Comparison of ENCODE assay signal across 12 cellular contexts in genomic region chr13:100547805-100548204, GRCh38. TPM values are rescaled to one million over a fixed set of nuclear protein-coding genes. Genes with fewer than 3 reads are reported as not detected.
DNase-seq lines count a peak whose midpoint lies in the region; ATAC-seq and TF ChIP-seq lines count a peak whose summit lies in the region.
"Had no signal": no experiment of that assay in that cellular context is flagged by ENCODE, and none has a peak within 500 bp of the region (broad histone marks: within the 10 kb centered on the region; RNA-seq: fewer than 3 reads in every experiment).

No MANE protein-coding gene starts in this region.

- no peaks in the 10 kb centered on the region for H3K9me3 ChIP-seq in mammary epithelial cell (replicated peaks; ENCODE audit: insufficient read depth, low read length)
- no peaks in the 10 kb centered on the region for H3K9me3 ChIP-seq in suprapubic skin

- in situ Hi-C loops in mammary epithelial cell (cut with MboI; ENCODE audit: low sequenced_read_pairs in 2 of 2) = no loop called here

- no peaks in the 10 kb centered on the region for H4K20me1 ChIP-seq in mammary epithelial cell (ENCODE audit: insufficient read depth, low read length)

- H3K27me3 ChIP-seq in mammary epithelial cell (ENCODE audit: insufficient read depth, low read length) = no peaks in the 10 kb centered on the region
- no peaks in the 10 kb centered on the region for H3K27me3 ChIP-seq in layer of hippocampus (ENCODE audit: control insufficient read depth, insufficient read depth, low read length)
- H3K27me3 ChIP-seq in suprapubic skin = no peaks in the 10 kb centered on the region

- no TSS peak for BruUV-seq in mammary epithelial cell (replicated peaks; lab: Mats Ljungman, UMichigan)

- intact Hi-C loops in mammary epithelial cell (cut with micrococcal nuclease) = no loop called here

- TF ChIP-seq CTCF in mammary epithelial cell (conservative IDR thresholded peaks at IDR 0.05 in 1 of 2, IDR thresholded peaks at IDR 0.05 in 1 of 2; ENCODE audit: extremely low read depth in 1 of 2, insufficient read depth in 1 of 2, low read depth in 1 of 2, low read length in 2 of 2) (no peak), suprapubic skin (IDR thresholded peaks at IDR 0.05) (no peak)

- H3K36me3 ChIP-seq in mammary epithelial cell (ENCODE audit: insufficient read depth, low read length) (no peaks in the 10 kb centered on the region), suprapubic skin (no peaks in the 10 kb centered on the region)

- CTCF ChIA-PET in mammary epithelial cell (lab: Charles Lee; ENCODE audit: low non-redundant PET) = no interaction called here

- H3K4me1 ChIP-seq in mammary epithelial cell (ENCODE audit: insufficient read depth, low read length) = peaks cover 3% of the 10 kb centered on the region
- H3K4me1 ChIP-seq in suprapubic skin = peaks cover 44% of the 10 kb centered on the region

- H3K27ac ChIP-seq in mammary epithelial cell (ENCODE audit: insufficient read depth, low read depth, low read length) = no peak overlapping the region
- peak overlapping the region; percentile 53 for H3K27ac ChIP-seq in layer of hippocampus (ENCODE audit: low read depth, low read length)
- H3K27ac ChIP-seq in suprapubic skin = peak overlapping the region; percentile 52

- 5% methylated on average over 6 of the region's 9 CpGs for WGBS in mammary epithelial cell (ENCODE audit: low coverage, missing lambda C conversion rate)
- 32% methylated on average over 9 of the region's 9 CpGs for WGBS in suprapubic skin

- ATAC-seq in GM19463 (IDR thresholded peaks at IDR 0.05; ENCODE audit: unreplicated experiment) = no peak
- ATAC-seq: natural killer cell had no signal

- DNase-seq in NCI-H1694 (lab: John Stamatoyannopoulos, UW) (peak; percentile 38), mammary epithelial cell (peak; percentile 48), suprapubic skin (ENCODE audit: low spot score in 2 of 2) (no peak), HK-2 (ENCODE audit: unreplicated experiment) (no peak), HUDEP-2 (lab: John Stamatoyannopoulos, UW; ENCODE audit: unreplicated experiment in 76 of 76) (no peak)
- DNase-seq: amniotic stem cell; immature natural killer cell; natural killer cell; RPMI8226; stimulated activated CD4-positive, alpha-beta T cell treated with anti-CD3 and anti-CD28 coated beads, Interleukin-12 subunit alpha, Interleukin-12 subunit beta, amount 100 ng/mL, for 4 hours had no signal

- H3K79me2 ChIP-seq in mammary epithelial cell (ENCODE audit: insufficient read depth, low read length) = no peaks in the 10 kb centered on the region

- TF ChIP-seq EP300 in suprapubic skin (IDR thresholded peaks at IDR 0.05) = no peak

- no peak overlapping the region for H3K4me3 ChIP-seq in mammary epithelial cell (replicated peaks in 1 of 3; ENCODE audit: insufficient read depth in 1 of 3, low read depth in 2 of 3, low read length in 3 of 3)
- H3K4me3 ChIP-seq in suprapubic skin = no peak overlapping the region

- TF ChIP-seq POLR2A in suprapubic skin (IDR thresholded peaks at IDR 0.05) = no peak

- H2AFZ ChIP-seq in mammary epithelial cell (ENCODE audit: low read depth, low read length) = peak overlapping the region; percentile 71

- dilution Hi-C loops in mammary epithelial cell (cut with HindIII; ENCODE audit: low sequenced_read_pairs) = no loop called here

- no peak overlapping the region for H3K9ac ChIP-seq in mammary epithelial cell (ENCODE audit: insufficient read depth, low read length)

- peak overlapping the region; percentile 32 for H3K4me2 ChIP-seq in mammary epithelial cell (ENCODE audit: insufficient read depth, low read depth, low read length)

RNA-seq across cellular contexts. Expression of gene GGACT, which starts 40.8 kb away (rescaled TPM):
- total RNA-seq in mammary epithelial cell (1 to 10 TPM; 4.5 to 5.4 TPM), suprapubic skin (1 to 10 TPM; 1.5 to 4.2 (median 3.6) TPM)
- polyA plus RNA-seq in mammary epithelial cell = 1.1 TPM
- polyA minus RNA-seq in mammary epithelial cell = not detected

Comparison
In these comparisons a context has a peak if more than half of its experiments do, and no peak if none do; other contexts are left out.
1. DNase-seq: peak in NCI-H1694 (single experiment) and mammary epithelial cell (single experiment); none in suprapubic skin (0 of 2), HK-2 (single experiment) and HUDEP-2 (0 of 76).